In genomic region chr16:915546-915945, GRCh38 we compare ENCODE assay signal across 31 cellular contexts.
"Had no signal": no experiment of that assay in that cellular context is flagged by ENCODE, and none has a peak within 500 bp of the region (broad histone marks: within the 10 kb centered on the region; RNA-seq: fewer than 3 reads in every experiment).

No MANE protein-coding gene starts in this region.

- H3K27ac ChIP-seq: adrenal gland, ascending aorta, breast epithelium, cardiac muscle cell, esophagus muscularis mucosa, foreskin keratinocyte, gastrocnemius medialis had no signal

- DNase-seq: activated CD4-positive, alpha-beta memory T cell treated with anti-CD3 and anti-CD28 coated beads for 36 hours; activated CD4-positive, alpha-beta T cell treated with anti-CD3 and anti-CD28 coated beads for 36 hours; activated CD4-positive, alpha-beta T cell treated with anti-CD3 and anti-CD28 coated beads, Interleukin-2, amount 10 ng/mL, durations not matched to agents 24 days and 14 days; activated CD4-positive, CD25-positive, alpha-beta regulatory T cell; activated CD4-positive, CD25-positive, alpha-beta regulatory T cell treated with anti-CD3 and anti-CD28 coated beads, Interleukin-2, amount 50 U/mL, for 72 hours; activated CD8-positive, alpha-beta memory T cell treated with anti-CD3 and anti-CD28 coated beads, Interleukin-2, amount 10 ng/mL, durations not matched to agents 7 days and 5 days; activated CD8-positive, alpha-beta memory T cell treated with anti-CD3 and anti-CD28 coated beads, Interleukin-2, amount 50 U/mL, for 4 hours; activated CD8-positive, alpha-beta T cell treated with anti-CD3 and anti-CD28 coated beads, Interleukin-2, amount 10 ng/mL, durations not matched to agents 7 days and 5 days; activated effector memory CD4-positive, alpha-beta T cell treated with anti-CD3 and anti-CD28 coated beads, Interleukin-2, amount 50 U/mL, for 16 hours; activated naive CD4-positive, alpha-beta T cell treated with anti-CD3 and anti-CD28 coated beads for 36 hours; activated naive CD8-positive, alpha-beta T cell treated with anti-CD3 and anti-CD28 coated beads for 36 hours; activated naive CD8-positive, alpha-beta T cell treated with anti-CD3 and anti-CD28 coated beads, Interleukin-2, amount 50 U/mL, for 24 hours; activated T-cell treated with anti-CD3 and anti-CD28 coated beads, Interleukin-2, amount 50 U/mL, for 1 hour; activated T-cell treated with anti-CD3 and anti-CD28 coated beads, Interleukin-2, amount 50 U/mL, for 48 hours; adrenal gland; amygdala; cortex of kidney; dermis blood vessel endothelial cell; effector CD4-positive, alpha-beta T cell; effector memory CD8-positive, alpha-beta T cell; erythroblast; foreskin keratinocyte; gastrocnemius medialis; glutamatergic neuron; T-helper 1 cell; T-helper 17 cell; T1000 had no signal

- H3K27me3 ChIP-seq: adrenal gland, ascending aorta, breast epithelium, cardiac muscle cell, esophagus muscularis mucosa, foreskin keratinocyte, gastrocnemius medialis had no signal

- ATAC-seq: activated CD4-positive, alpha-beta T cell treated with anti-CD3 and anti-CD28 coated beads for 36 hours; activated CD8-positive, alpha-beta memory T cell treated with anti-CD3 and anti-CD28 coated beads, Interleukin-2, amount 10 ng/mL, durations not matched to agents 7 days and 5 days; activated CD8-positive, alpha-beta T cell treated with anti-CD3 and anti-CD28 coated beads, Interleukin-2, amount 10 ng/mL, durations not matched to agents 7 days and 5 days; activated naive CD8-positive, alpha-beta T cell treated with anti-CD3 and anti-CD28 coated beads, Interleukin-2, amount 50 U/mL, for 24 hours; effector memory CD8-positive, alpha-beta T cell; foreskin keratinocyte; gastrocnemius medialis; T-helper 17 cell had no signal
